Comparison of ENCODE assay signal across 1 cellular context in genomic region chrX:130108647-130109428, GRCh38.
TF ChIP-seq lines count a peak whose summit lies in the region.

No MANE protein-coding gene starts in this region.

TF ChIP-seq in HEK293, 187 proteins besides CTCF, POLR2A, EP300 and RAD21 (continued from another document):
- TF ChIP-seq WT1 (tag by site-specific recombination; IDR thresholded peaks at IDR 0.05): peak; percentile 42; the same call in 1 of the 2 replicates
- peak; percentile 90 for TF ChIP-seq ZFP69B (tag by site-specific recombination; IDR thresholded peaks at IDR 0.05)
- TF ChIP-seq ZNF280D (tag by site-specific recombination; IDR thresholded peaks at IDR 0.05): no peak
- TF ChIP-seq ZNF423 (tag by site-specific recombination; IDR thresholded peaks at IDR 0.05): 0 out of 2 replicates have a peak, but pooled peaks have one; percentile 42
- TF ChIP-seq ZNF645 (tag by site-specific recombination; IDR thresholded peaks at IDR 0.05): no peak
- peak; percentile 91 for TF ChIP-seq ZBTB20 (tag by site-specific recombination; IDR thresholded peaks at IDR 0.05)
- no peak for TF ChIP-seq HOXC10 (CRISPR knock-in tag; IDR thresholded peaks at IDR 0.05)
- no peak for TF ChIP-seq ZNF510 (tag by site-specific recombination; IDR thresholded peaks at IDR 0.05; ENCODE audit: insufficient replicate concordance)
- no peak for TF ChIP-seq SP3 (tag by site-specific recombination; IDR thresholded peaks at IDR 0.05)
- peak; percentile 58; the same call in 1 of the 2 replicates for TF ChIP-seq PATZ1 (tag by site-specific recombination; IDR thresholded peaks at IDR 0.05)
- peak; percentile 44; the same call in 1 of the 2 replicates for TF ChIP-seq SP7 (tag by site-specific recombination; IDR thresholded peaks at IDR 0.05)
- no peak for TF ChIP-seq YY1 (tag by site-specific recombination; IDR thresholded peaks at IDR 0.05)
- TF ChIP-seq ZIC2 (tag by site-specific recombination; IDR thresholded peaks at IDR 0.05): peak; percentile 28
- peak; percentile 96 for TF ChIP-seq ZNF692 (tag by site-specific recombination; IDR thresholded peaks at IDR 0.05)
- no peak for TF ChIP-seq ZNF544 (tag by site-specific recombination; IDR thresholded peaks at IDR 0.05)
- TF ChIP-seq SP2 (tag by site-specific recombination; IDR thresholded peaks at IDR 0.05): peak; percentile 67
- no peak for TF ChIP-seq ZNF549 (tag by site-specific recombination; IDR thresholded peaks at IDR 0.05)
- peak; percentile 76 for TF ChIP-seq GLIS1 (tag by site-specific recombination; IDR thresholded peaks at IDR 0.05)
- TF ChIP-seq KLF9 (tag by site-specific recombination; IDR thresholded peaks at IDR 0.05; ENCODE audit: low read depth): peak; percentile 93
- TF ChIP-seq KLF1 (tag by site-specific recombination; IDR thresholded peaks at IDR 0.05): peak; percentile 90
- TF ChIP-seq ZNF610 (tag by site-specific recombination; IDR thresholded peaks at IDR 0.05; ENCODE audit: borderline replicate concordance): no peak
- no peak for TF ChIP-seq ZNF24 (tag by site-specific recombination; IDR thresholded peaks at IDR 0.05)
- peak; percentile 91 for TF ChIP-seq HIC1 (tag by site-specific recombination; IDR thresholded peaks at IDR 0.05)
- TF ChIP-seq KLF10 (tag by site-specific recombination; IDR thresholded peaks at IDR 0.05): peak; percentile 73
- TF ChIP-seq ZNF416 (tag by site-specific recombination; IDR thresholded peaks at IDR 0.05): no peak
- 0 out of 2 replicates have a peak, but pooled peaks have one; percentile 54 for TF ChIP-seq ZNF223 (tag by site-specific recombination; IDR thresholded peaks at IDR 0.05)
- no peak for TF ChIP-seq ZNF76 (tag by site-specific recombination; IDR thresholded peaks at IDR 0.05; ENCODE audit: borderline replicate concordance, low read depth)
- TF ChIP-seq PRDM4 (tag by site-specific recombination; IDR thresholded peaks at IDR 0.05): no peak
- no peak for TF ChIP-seq ZNF311 (tag by site-specific recombination; IDR thresholded peaks at IDR 0.05; ENCODE audit: borderline replicate concordance)
- TF ChIP-seq ZNF776 (tag by site-specific recombination; IDR thresholded peaks at IDR 0.05; ENCODE audit: borderline replicate concordance): no peak
- no peak for TF ChIP-seq ZBTB7A (tag by site-specific recombination; IDR thresholded peaks at IDR 0.05; ENCODE audit: low read depth)
- TF ChIP-seq BCL11A (tag by site-specific recombination; IDR thresholded peaks at IDR 0.05; ENCODE audit: low read depth): no peak
- peak; percentile 64 for TF ChIP-seq ZNF335 (tag by site-specific recombination; conservative IDR thresholded peaks at IDR 0.05)
- no peak for TF ChIP-seq ZNF658 (tag by site-specific recombination; IDR thresholded peaks at IDR 0.05)
- no peak for TF ChIP-seq ZSCAN4 (tag by site-specific recombination; IDR thresholded peaks at IDR 0.05)
